Comparison of ENCODE assay signal across 7 cellular contexts in the genomic region with DNA sequence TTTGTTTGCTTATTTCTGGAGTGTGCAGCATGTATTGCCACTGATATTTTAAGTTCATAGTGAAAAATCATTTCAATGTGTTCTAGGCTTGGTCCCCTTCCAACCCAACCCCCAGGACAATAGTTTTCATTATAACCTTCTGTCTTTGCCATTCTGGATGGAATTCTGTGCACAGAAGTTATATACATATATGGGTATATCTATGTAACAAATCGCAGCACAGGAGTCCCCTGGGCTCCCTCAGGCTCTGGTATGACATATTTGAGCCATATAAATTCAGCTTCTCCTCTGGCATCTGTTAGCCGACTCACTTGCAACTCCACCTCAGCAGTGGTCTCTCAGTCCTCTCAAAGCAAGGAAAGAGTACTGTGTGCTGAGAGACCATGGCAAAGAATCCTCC. TPM values are rescaled to one million over a fixed set of nuclear protein-coding genes. Genes with fewer than 3 reads are reported as not detected.
"Had no signal": no experiment of that assay in that cellular context is flagged by ENCODE, and none has a peak within 500 bp of the region (broad histone marks: within the 10 kb centered on the region; RNA-seq: fewer than 3 reads in every experiment).

A gene (plus strand): TSS at position 301 of the 400 bp plus-strand sequence. CDS start 83 bp downstream, at position 384.

- DNase-seq: GM23248, GOT3, H9, HCEC 1CT had no signal

- H3K4me3 ChIP-seq: GM23248 had no signal

- H3K27ac ChIP-seq: GM23248 had no signal

RNA-seq across cellular contexts. Expression of the gene that starts here (rescaled TPM):
- total RNA-seq: GM23248, H4, HT-29 had no signal
- polyA plus RNA-seq: GM23248, IgD-negative memory B cell had no signal
